22 cellular contexts compared by ENCODE assay signal in genomic region chr17:70934834-70935233, GRCh38.
DNase-seq lines count a peak whose midpoint lies in the region; ATAC-seq, FAIRE-seq and TF ChIP-seq lines count a peak whose summit lies in the region.
"Had no signal": no experiment of that assay in that cellular context is flagged by ENCODE, and none has a peak within 500 bp of the region (broad histone marks: within the 10 kb centered on the region; RNA-seq: fewer than 3 reads in every experiment).

No MANE protein-coding gene starts in this region.

- intact Hi-C loops in IMR-90 (cut with micrococcal nuclease): no loop called here
- intact Hi-C loops in K562 (cut with micrococcal nuclease): no loop called here

- POLR2A ChIA-PET in A549 (lab: Yijun Ruan, JAX) (no interaction called here), IMR-90 (lab: Charles Lee; ENCODE audit: unreplicated experiment) (no interaction called here), K562 (lab: Yijun Ruan, JAX) (no interaction called here)

- FAIRE-seq in A549 (lab: Jason Lieb, UNC): no peak
- FAIRE-seq in K562 (lab: Jason Lieb, UNC): no peak
- FAIRE-seq: A204.1, D721Med, G401.6, GM12891, GM19239 had no signal

- no peak overlapping the region for H2BK120ac ChIP-seq in IMR-90 (ENCODE audit: low read depth, low read length)

- TF ChIP-seq CTCF in A549 (IDR thresholded peaks at IDR 0.05) (no peak), IMR-90 (conservative IDR thresholded peaks at IDR 0.05; ENCODE audit: low read depth, low read length) (no peak), K562 (IDR thresholded peaks at IDR 0.05 in 2 of 3, conservative IDR thresholded peaks at IDR 0.05 in 1 of 3; ENCODE audit: insufficient read depth in 2 of 3, low read depth in 1 of 3, low read length in 3 of 3) (no peak), neural cell (IDR thresholded peaks at IDR 0.05; ENCODE audit: poor library complexity, severe bottlenecking) (no peak)

- in situ Hi-C loops in IMR-90 (cut with MboI; ENCODE audit: low sequenced_read_pairs) (no loop called here), K562 (cut with MboI) (no loop called here)

- H3K4me3 ChIP-seq in A549 (no peak overlapping the region), IMR-90 (ENCODE audit: insufficient read depth, low read depth, low read length) (no peak overlapping the region), K562 (no peak overlapping the region), neural cell (ENCODE audit: low read length) (no peak overlapping the region)
- H3K4me3 ChIP-seq: BLaER1 treated with 17β-estradiol and CSF1 and Interleukin-3, amounts not matched to agents 10 nM and 100 nM had no signal

- H3K9ac ChIP-seq in IMR-90 (ENCODE audit: low read depth, low read length) (no peak overlapping the region), K562 (ENCODE audit: insufficient read depth in 1 of 2, low read depth in 2 of 2, low read length in 2 of 2) (no peak overlapping the region), neural cell (ENCODE audit: low read length) (no peak overlapping the region)
- H3K9ac ChIP-seq: BLaER1 treated with 17β-estradiol and CSF1 and Interleukin-3, amounts not matched to agents 10 nM and 100 nM had no signal

- no peak overlapping the region for H3K23ac ChIP-seq in IMR-90 (ENCODE audit: low read depth, low read length)

- H3K36me3 ChIP-seq in IMR-90 (ENCODE audit: control insufficient read depth, insufficient read depth, low read length): no peaks in the 10 kb centered on the region
- H3K36me3 ChIP-seq in K562 (ENCODE audit: control insufficient read depth, insufficient read depth, low read length): no peaks in the 10 kb centered on the region
- no peaks in the 10 kb centered on the region for H3K36me3 ChIP-seq in neural cell (ENCODE audit: insufficient read depth, low read length)
- H3K36me3 ChIP-seq: BLaER1 treated with 17β-estradiol and CSF1 and Interleukin-3, amounts not matched to agents 10 nM and 100 nM had no signal

- TF ChIP-seq POLR2A in A549 (IDR thresholded peaks at IDR 0.05; ENCODE audit: low read length): no peak
- no peak for TF ChIP-seq POLR2A in IMR-90 (IDR thresholded peaks at IDR 0.05; ENCODE audit: low read depth, low read length)
- TF ChIP-seq POLR2A in K562 (conservative IDR thresholded peaks at IDR 0.05): no peak

- TF ChIP-seq RAD21 in A549 (conservative IDR thresholded peaks at IDR 0.05 in 1 of 2, IDR thresholded peaks at IDR 0.05 in 1 of 2): no peak
- TF ChIP-seq RAD21 in IMR-90 (IDR thresholded peaks at IDR 0.05; ENCODE audit: low read length): no peak
- no peak for TF ChIP-seq RAD21 in K562 (CRISPR knock-in tag; conservative IDR thresholded peaks at IDR 0.05 in 1 of 2, IDR thresholded peaks at IDR 0.05 in 1 of 2)
- no peak for TF ChIP-seq RAD21 in neural cell (conservative IDR thresholded peaks at IDR 0.05)

- no peak overlapping the region for H3K4me2 ChIP-seq in A549
- H3K4me2 ChIP-seq in IMR-90 (ENCODE audit: low read depth, low read length): no peak overlapping the region
- H3K4me2 ChIP-seq in K562 (ENCODE audit: insufficient read depth, low read length): no peak overlapping the region
- no peak overlapping the region for H3K4me2 ChIP-seq in neural cell (ENCODE audit: low read length)
- H3K4me2 ChIP-seq: BLaER1 treated with 17β-estradiol and CSF1 and Interleukin-3, amounts not matched to agents 10 nM and 100 nM had no signal

- dilution Hi-C loops in IMR-90 (cut with HindIII; ENCODE audit: low sequenced_read_pairs, unreplicated experiment): no loop called here

- H4K20me1 ChIP-seq in IMR-90 (ENCODE audit: insufficient read depth, low read length): no peaks in the 10 kb centered on the region
- no peaks in the 10 kb centered on the region for H4K20me1 ChIP-seq in K562 (replicated peaks; ENCODE audit: control insufficient read depth, insufficient read depth, low read length)
- H4K20me1 ChIP-seq in neural cell (ENCODE audit: insufficient read depth): no peaks in the 10 kb centered on the region
- H4K20me1 ChIP-seq: BLaER1 treated with 17β-estradiol and CSF1 and Interleukin-3, amounts not matched to agents 10 nM and 100 nM had no signal

- no peak overlapping the region for H2BK20ac ChIP-seq in IMR-90 (ENCODE audit: low read depth, low read length)

- H3K9me1 ChIP-seq in IMR-90 (ENCODE audit: insufficient read depth, low read length) (no peaks in the 10 kb centered on the region), K562 (ENCODE audit: control insufficient read depth, insufficient read depth, low read length) (no peaks in the 10 kb centered on the region)

- H2AK9ac ChIP-seq in IMR-90 (replicated peaks; ENCODE audit: low read depth, low read length, poor library complexity): no peak overlapping the region

- H2BK15ac ChIP-seq in IMR-90 (ENCODE audit: low read depth, low read length): no peak overlapping the region

- CTCF ChIA-PET in A549 (lab: Yijun Ruan, JAX) (no interaction called here), IMR-90 (lab: Yijun Ruan, JAX) (interaction anchor here (0.8 to 1.3 kb wide), 2 partner anchors 10 to 14 kb away, joined by 3 to 5 read pairs; no protein-coding TSS in a partner anchor), K562 (lab: Yijun Ruan, JAX; ENCODE audit: low intra/inter-chr PET ratio) (no interaction called here)

- H2BK5ac ChIP-seq in IMR-90 (ENCODE audit: low read depth, low read length, poor library complexity, severe bottlenecking): no peak overlapping the region

- no peaks in the 10 kb centered on the region for H3F3A ChIP-seq in neural cell (ENCODE audit: insufficient read depth, low read length, poor library complexity, severe bottlenecking)

- H4K91ac ChIP-seq in IMR-90 (ENCODE audit: insufficient read depth, low read depth, low read length): no peak overlapping the region

- H3K9me2 ChIP-seq in neural cell (ENCODE audit: insufficient read depth, low read length): no peaks in the 10 kb centered on the region

- H4K8ac ChIP-seq in IMR-90 (ENCODE audit: low read depth in 2 of 2, low read length in 2 of 2): no peak overlapping the region

- DNase-seq in A549 (ENCODE audit: low read depth in 1 of 2, low spot score in 1 of 2) (no peak), IMR-90 (no peak), K562 (ENCODE audit: extremely low read depth in 1 of 4, low spot score in 3 of 4) (no peak), NCI-H2227 treated with DMSO at 0.1 percent for 48 hours (lab: John Stamatoyannopoulos, UW) (no peak)
- DNase-seq in activated CD4-positive, alpha-beta T cell treated with anti-CD3 and anti-CD28 coated beads for 48 hours: no peak
- DNase-seq in effector CD4-positive, alpha-beta T cell: no peak
- DNase-seq: 8988T; AML-193; Caco-2; Calu3; CD4-positive, alpha-beta T cell; CD8-positive, alpha-beta T cell; DMS79 treated with DMSO at 0.1 percent for 48 hours; GF-D8 had no signal

- no peaks in the 10 kb centered on the region for H3K4me1 ChIP-seq in A549
- H3K4me1 ChIP-seq in IMR-90 (ENCODE audit: control insufficient read depth, insufficient read depth, low read length): no peaks in the 10 kb centered on the region
- no peaks in the 10 kb centered on the region for H3K4me1 ChIP-seq in K562 (replicated peaks in 1 of 2; ENCODE audit: control insufficient read depth in 2 of 2, insufficient read depth in 2 of 2, low read length in 2 of 2)
- H3K4me1 ChIP-seq: BLaER1 treated with 17β-estradiol and CSF1 and Interleukin-3, amounts not matched to agents 10 nM and 100 nM; Caco-2 had no signal

- H3K79me1 ChIP-seq in IMR-90 (ENCODE audit: low read depth in 1 of 2, low read length in 2 of 2): no peaks in the 10 kb centered on the region

- H2AFZ ChIP-seq in IMR-90 (replicated peaks; ENCODE audit: low read length, poor library complexity) (no peak overlapping the region), K562 (ENCODE audit: low read depth, low read length) (no peak overlapping the region), neural cell (ENCODE audit: low read depth, low read length) (no peak overlapping the region)

- no peak overlapping the region for H3K14ac ChIP-seq in IMR-90 (replicated peaks; ENCODE audit: low read depth, low read length)

- H2AK5ac ChIP-seq in IMR-90 (ENCODE audit: low read depth, low read length): no peak overlapping the region

- ATAC-seq in A549 (no peak), IMR-90 (ENCODE audit: low read depth) (no peak), K562 (no peak)
- ATAC-seq: CD8-positive, alpha-beta T cell had no signal

- H3K56ac ChIP-seq in IMR-90 (ENCODE audit: extremely low read depth, insufficient read depth, low read length): no peak overlapping the region

- no TSS peak for BruUV-seq in IMR-90 (replicated peaks; lab: Mats Ljungman, UMichigan)
- no TSS peak for BruUV-seq in K562 (replicated peaks; lab: Mats Ljungman, UMichigan)

- TF ChIP-seq EP300 in A549 (IDR thresholded peaks at IDR 0.05) (no peak), K562 (IDR thresholded peaks at IDR 0.05; ENCODE audit: low read length) (no peak), neural cell (conservative IDR thresholded peaks at IDR 0.05; ENCODE audit: poor library complexity, severe bottlenecking) (no peak)

- H3K4ac ChIP-seq in IMR-90 (ENCODE audit: low read depth, low read length): no peak overlapping the region

- H3K18ac ChIP-seq in IMR-90 (ENCODE audit: low read depth, low read length): no peak overlapping the region

- H4K5ac ChIP-seq in IMR-90 (ENCODE audit: low read depth, low read length): no peak overlapping the region

- H3K27ac ChIP-seq in A549 (no peak overlapping the region), IMR-90 (ENCODE audit: insufficient read depth, low read length) (no peak overlapping the region), K562 (ENCODE audit: extremely low read depth, low read depth, low read length) (no peak overlapping the region), neural cell (ENCODE audit: low read length) (peak overlapping the region; percentile 57)
- H3K27ac ChIP-seq: BLaER1 treated with 17β-estradiol and CSF1 and Interleukin-3, amounts not matched to agents 10 nM and 100 nM; C4-2B had no signal

- H3K27me3 ChIP-seq in IMR-90 (ENCODE audit: control insufficient read depth, insufficient read depth, low read length): no peaks in the 10 kb centered on the region
- H3K27me3 ChIP-seq in K562 (ENCODE audit: control insufficient read depth in 2 of 2, insufficient read depth in 2 of 2, low read length in 2 of 2): no peaks in the 10 kb centered on the region
- H3K27me3 ChIP-seq in neural cell (ENCODE audit: insufficient read depth, low read depth, low read length): no peaks in the 10 kb centered on the region
- H3K27me3 ChIP-seq: BLaER1 treated with 17β-estradiol and CSF1 and Interleukin-3, amounts not matched to agents 10 nM and 100 nM had no signal

- H3K9me3 ChIP-seq in A549 (no peaks in the 10 kb centered on the region), IMR-90 (ENCODE audit: control insufficient read depth, insufficient read depth, low read length) (no peaks in the 10 kb centered on the region), K562 (replicated peaks; ENCODE audit: control insufficient read depth, insufficient read depth, low read depth, low read length) (no peaks in the 10 kb centered on the region), neural cell (ENCODE audit: low read length) (no peaks in the 10 kb centered on the region)
- H3K9me3 ChIP-seq: BLaER1 treated with 17β-estradiol and CSF1 and Interleukin-3, amounts not matched to agents 10 nM and 100 nM; Caco-2 had no signal

- H3K79me2 ChIP-seq in K562 (ENCODE audit: control insufficient read depth, insufficient read depth, low read length): no peaks in the 10 kb centered on the region
- no peaks in the 10 kb centered on the region for H3K79me2 ChIP-seq in neural cell (replicated peaks; ENCODE audit: insufficient read depth, low read length)

TF ChIP-seq in K562, 482 proteins besides CTCF, POLR2A, EP300 and RAD21 (continues in another document):
- TF ChIP-seq ZNF444 (CRISPR knock-in tag; IDR thresholded peaks at IDR 0.05): no peak

Comparison
In these comparisons a context has a peak if more than half of its experiments do, and no peak if none do; other contexts are left out.
1. Of the 35 proteins assayed by ChIP-seq in both K562 and A549: peak only in K562: none; only in A549: none; in both: MAFK; in neither: 34.